8 cellular contexts compared by ENCODE assay signal in genomic region chr18:3597978-3598365, GRCh38.
A peak's percentile ranks its signal among the peaks of the same experiment; 100 is the strongest.
DNase-seq lines count a peak whose midpoint lies in the region; ATAC-seq and TF ChIP-seq lines count a peak whose summit lies in the region.
"Not testable (repeated sequence)": the region's sequence is repeated elsewhere in the genome, so short reads cannot be mapped to it uniquely, and the experiment has no call there.

No MANE protein-coding gene starts in this region.

- not testable (repeated sequence) for H3K9ac ChIP-seq in DND-41 (ENCODE audit: low read depth, low read length); mammary epithelial cell (ENCODE audit: insufficient read depth, low read length)

- WGBS in mammary epithelial cell (ENCODE audit: low coverage, missing lambda C conversion rate): 64% methylated on average over 9 of the region's 10 CpGs

- H3K36me3 Mint-ChIP-seq in T-helper 1 cell treated with Interleukin-12 subunit alpha and Interleukin-12 subunit beta and Interleukin-4 antibody, amounts not matched to agents 30 μg/mL and 1 μg/mL, for 36 hours (ENCODE audit: low read depth): peaks cover 23% of the 10 kb centered on the region
- H3K36me3 Mint-ChIP-seq in activated T-helper 1 cell treated with anti-CD3 and anti-CD28 coated beads, Interleukin-12 subunit alpha, Interleukin-12 subunit beta, Interleukin-2, Interleukin-4 antibody, amounts not matched to agents 30 ng/mL and 10 ng/mL and 1 ng/mL, durations not matched to agents 14 hours and 24 hours and 36 hours (ENCODE audit: low read depth): peaks cover 17% of the 10 kb centered on the region
- not testable (repeated sequence) for H3K36me3 Mint-ChIP-seq in naive thymus-derived CD8-positive, alpha-beta T cell; type B pancreatic cell

- POLR2A ChIA-PET in naive thymus-derived CD8-positive, alpha-beta T cell (lab: Charles Lee): interaction anchor here (0.7 to 4.9 kb wide), 3 partner anchors 13 to 327 kb away, joined by 3 to 32 read pairs (median 4); no protein-coding TSS in a partner anchor

- in situ Hi-C loops in mammary epithelial cell (cut with MboI; ENCODE audit: low sequenced_read_pairs in 2 of 2) (loop anchor here in 1 of 2 donors (5.0 kb wide), 2 partner anchors 69 to 331 kb away; no protein-coding TSS in a partner anchor), gastrocnemius medialis (cut with MboI; ENCODE audit: low sequenced_read_pairs in 4 of 4) (loop anchor here (5.0 to 10.0 kb wide), 4 partner anchors 69 to 313 kb away; partner anchors contain the start of gene TGIF1 (in 3 of the 4))

- H3K79me2 ChIP-seq in DND-41 (ENCODE audit: insufficient read depth, low read length) (peaks cover 31% of the 10 kb centered on the region), mammary epithelial cell (ENCODE audit: insufficient read depth, low read length) (peaks cover 17% of the 10 kb centered on the region)

- not testable (repeated sequence) for H3K4me2 ChIP-seq in DND-41 (ENCODE audit: insufficient read depth, low read length); mammary epithelial cell (ENCODE audit: insufficient read depth, low read depth, low read length)

- not testable (repeated sequence) for H2AFZ ChIP-seq in DND-41 (ENCODE audit: low read depth, low read length)
- H2AFZ ChIP-seq in mammary epithelial cell (ENCODE audit: low read depth, low read length): peak overlapping the region; percentile 15

- CTCF ChIA-PET in mammary epithelial cell (lab: Charles Lee; ENCODE audit: low non-redundant PET): not testable (repeated sequence)

- H4K20me1 ChIP-seq in DND-41 (ENCODE audit: insufficient read depth, low read length); mammary epithelial cell (ENCODE audit: insufficient read depth, low read length): not testable (repeated sequence)

- ATAC-seq in DND-41 (ENCODE audit: insufficient read depth, low read depth); naive thymus-derived CD8-positive, alpha-beta T cell; gastrocnemius medialis: not testable (repeated sequence)

- not testable (repeated sequence) for H3K27me3 Mint-ChIP-seq in T-helper 1 cell treated with Interleukin-12 subunit alpha and Interleukin-12 subunit beta and Interleukin-4 antibody, amounts not matched to agents 30 μg/mL and 1 μg/mL, for 36 hours (ENCODE audit: low read depth); activated T-helper 1 cell treated with anti-CD3 and anti-CD28 coated beads, Interleukin-12 subunit alpha, Interleukin-12 subunit beta, Interleukin-2, Interleukin-4 antibody, amounts not matched to agents 30 ng/mL and 10 ng/mL and 1 ng/mL, durations not matched to agents 14 hours and 24 hours and 36 hours (ENCODE audit: insufficient read depth); naive thymus-derived CD8-positive, alpha-beta T cell; type B pancreatic cell

- not testable (repeated sequence) for H3K4me3 Mint-ChIP-seq in T-helper 1 cell treated with Interleukin-12 subunit alpha and Interleukin-12 subunit beta and Interleukin-4 antibody, amounts not matched to agents 30 μg/mL and 1 μg/mL, for 36 hours; naive thymus-derived CD8-positive, alpha-beta T cell
- H3K4me3 Mint-ChIP-seq in activated T-helper 1 cell treated with anti-CD3 and anti-CD28 coated beads, Interleukin-12 subunit alpha, Interleukin-12 subunit beta, Interleukin-2, Interleukin-4 antibody, amounts not matched to agents 30 ng/mL and 10 ng/mL and 1 ng/mL, durations not matched to agents 14 hours and 24 hours and 36 hours: peak overlapping the region; percentile 89
- H3K4me3 Mint-ChIP-seq in type B pancreatic cell: peak overlapping the region; percentile 70

- TF ChIP-seq CTCF in DND-41 (IDR thresholded peaks at IDR 0.05; ENCODE audit: borderline replicate concordance, extremely low read depth, low read length, poor library complexity, severe bottlenecking); mammary epithelial cell (conservative IDR thresholded peaks at IDR 0.05 in 1 of 2, IDR thresholded peaks at IDR 0.05 in 1 of 2; ENCODE audit: extremely low read depth in 1 of 2, insufficient read depth in 1 of 2, low read depth in 1 of 2, low read length in 2 of 2); cardiac muscle cell (IDR thresholded peaks at IDR 0.05; ENCODE audit: low read depth, low read length); gastrocnemius medialis (IDR thresholded peaks at IDR 0.05 in 4 of 5, conservative IDR thresholded peaks at IDR 0.05 in 1 of 5); type B pancreatic cell (conservative IDR thresholded peaks at IDR 0.05): not testable (repeated sequence)

- H3K4me1 Mint-ChIP-seq in T-helper 1 cell treated with Interleukin-12 subunit alpha and Interleukin-12 subunit beta and Interleukin-4 antibody, amounts not matched to agents 30 μg/mL and 1 μg/mL, for 36 hours (ENCODE audit: low read depth): peaks cover 44% of the 10 kb centered on the region
- peaks cover 46% of the 10 kb centered on the region for H3K4me1 Mint-ChIP-seq in activated T-helper 1 cell treated with anti-CD3 and anti-CD28 coated beads, Interleukin-12 subunit alpha, Interleukin-12 subunit beta, Interleukin-2, Interleukin-4 antibody, amounts not matched to agents 30 ng/mL and 10 ng/mL and 1 ng/mL, durations not matched to agents 14 hours and 24 hours and 36 hours (ENCODE audit: low read depth)
- peaks cover 22 to 60% (median 45%) of the 10 kb centered on the region in 4 donors for H3K4me1 Mint-ChIP-seq in naive thymus-derived CD8-positive, alpha-beta T cell
- peaks cover 41% of the 10 kb centered on the region for H3K4me1 Mint-ChIP-seq in type B pancreatic cell (ENCODE audit: unreplicated experiment)

- not testable (repeated sequence) for DNase-seq in DND-41; activated T-helper 1 cell treated with anti-CD3 and anti-CD28 coated beads, Interleukin-12 subunit alpha, Interleukin-12 subunit beta, Interleukin-2, Interleukin-4 antibody, amounts not matched to agents 30 ng/mL and 10 ng/mL and 1 ng/mL, durations not matched to agents 14 hours and 24 hours and 36 hours (ENCODE audit: low spot score); mammary epithelial cell; cardiac muscle cell (ENCODE audit: low read depth in 1 of 2, low spot score in 1 of 2); naive thymus-derived CD8-positive, alpha-beta T cell; gastrocnemius medialis; type B pancreatic cell (ENCODE audit: extremely low spot score, unreplicated experiment)

- dilution Hi-C loops in mammary epithelial cell (cut with HindIII; ENCODE audit: low sequenced_read_pairs): not testable (repeated sequence)

- H3K9me3 Mint-ChIP-seq in T-helper 1 cell treated with Interleukin-12 subunit alpha and Interleukin-12 subunit beta and Interleukin-4 antibody, amounts not matched to agents 30 μg/mL and 1 μg/mL, for 36 hours; activated T-helper 1 cell treated with anti-CD3 and anti-CD28 coated beads, Interleukin-12 subunit alpha, Interleukin-12 subunit beta, Interleukin-2, Interleukin-4 antibody, amounts not matched to agents 30 ng/mL and 10 ng/mL and 1 ng/mL, durations not matched to agents 14 hours and 24 hours and 36 hours; naive thymus-derived CD8-positive, alpha-beta T cell; type B pancreatic cell: not testable (repeated sequence)

- H3K9me3 ChIP-seq in DND-41 (ENCODE audit: insufficient read depth, low read length, severe bottlenecking); mammary epithelial cell (replicated peaks; ENCODE audit: insufficient read depth, low read length); cardiac muscle cell (ENCODE audit: low read depth); gastrocnemius medialis: not testable (repeated sequence)

- not testable (repeated sequence) for H3K36me3 ChIP-seq in DND-41 (ENCODE audit: insufficient read depth, low read length); mammary epithelial cell (ENCODE audit: insufficient read depth, low read length); cardiac muscle cell; gastrocnemius medialis

- H3K27ac ChIP-seq in DND-41 (ENCODE audit: low read length): peak overlapping the region; percentile 85
- not testable (repeated sequence) for H3K27ac ChIP-seq in mammary epithelial cell (ENCODE audit: insufficient read depth, low read depth, low read length)
- peak overlapping the region; percentile 98 for H3K27ac ChIP-seq in cardiac muscle cell
- peak overlapping the region; percentile 86 to 95 (median 91) for H3K27ac ChIP-seq in gastrocnemius medialis

- H3K4me1 ChIP-seq in DND-41 (ENCODE audit: insufficient read depth, low read length) (peaks cover 61% of the 10 kb centered on the region), mammary epithelial cell (ENCODE audit: insufficient read depth, low read length) (peaks cover 44% of the 10 kb centered on the region), cardiac muscle cell (ENCODE audit: low read depth) (peaks cover 45% of the 10 kb centered on the region), gastrocnemius medialis (peaks cover 38 to 42% of the 10 kb centered on the region in 2 donors)

- H3K27ac Mint-ChIP-seq in T-helper 1 cell treated with Interleukin-12 subunit alpha and Interleukin-12 subunit beta and Interleukin-4 antibody, amounts not matched to agents 30 μg/mL and 1 μg/mL, for 36 hours: peak overlapping the region; percentile 55
- H3K27ac Mint-ChIP-seq in activated T-helper 1 cell treated with anti-CD3 and anti-CD28 coated beads, Interleukin-12 subunit alpha, Interleukin-12 subunit beta, Interleukin-2, Interleukin-4 antibody, amounts not matched to agents 30 ng/mL and 10 ng/mL and 1 ng/mL, durations not matched to agents 14 hours and 24 hours and 36 hours: peak overlapping the region; percentile 98
- peak overlapping the region in 6 of 10 donors; percentile 19 to 100 (median 62) for H3K27ac Mint-ChIP-seq in naive thymus-derived CD8-positive, alpha-beta T cell
- H3K27ac Mint-ChIP-seq in type B pancreatic cell: peak overlapping the region; percentile 97

- not testable (repeated sequence) for BruUV-seq in mammary epithelial cell (replicated peaks; lab: Mats Ljungman, UMichigan)

- intact Hi-C loops in activated T-helper 1 cell treated with anti-CD3 and anti-CD28 coated beads, Interleukin-12 subunit alpha, Interleukin-12 subunit beta, Interleukin-2, Interleukin-4 antibody, amounts not matched to agents 30 ng/mL and 10 ng/mL and 1 ng/mL, durations not matched to agents 14 hours and 24 hours and 36 hours (cut with micrococcal nuclease): loop anchor here (10.0 kb wide), 1 partner anchor 1023 kb away; the partner anchor contains the start of genes METTL4 and NDC80
- intact Hi-C loops in mammary epithelial cell (cut with micrococcal nuclease): loop anchor here (10.0 kb wide), 1 partner anchor 387 kb away; no protein-coding TSS in a partner anchor
- intact Hi-C loops in gastrocnemius medialis (cut with DNase I; ENCODE audit: low total_unique reads): loop anchor here (5.0 kb wide), 1 partner anchor 336 kb away; the partner anchor contains the start of gene MYL12B

- not testable (repeated sequence) for TF ChIP-seq POLR2A in gastrocnemius medialis (IDR thresholded peaks at IDR 0.05)

- not testable (repeated sequence) for H3K27me3 ChIP-seq in DND-41 (ENCODE audit: insufficient read depth, low read length, poor library complexity); mammary epithelial cell (ENCODE audit: insufficient read depth, low read length); cardiac muscle cell; gastrocnemius medialis

- H3K4me3 ChIP-seq in DND-41 (ENCODE audit: low read depth in 1 of 2, low read length in 2 of 2); mammary epithelial cell (replicated peaks in 1 of 3; ENCODE audit: insufficient read depth in 1 of 3, low read depth in 2 of 3, low read length in 3 of 3); cardiac muscle cell; gastrocnemius medialis: not testable (repeated sequence)
